ENCODE assay signal across 18 cellular contexts in the genomic region with DNA sequence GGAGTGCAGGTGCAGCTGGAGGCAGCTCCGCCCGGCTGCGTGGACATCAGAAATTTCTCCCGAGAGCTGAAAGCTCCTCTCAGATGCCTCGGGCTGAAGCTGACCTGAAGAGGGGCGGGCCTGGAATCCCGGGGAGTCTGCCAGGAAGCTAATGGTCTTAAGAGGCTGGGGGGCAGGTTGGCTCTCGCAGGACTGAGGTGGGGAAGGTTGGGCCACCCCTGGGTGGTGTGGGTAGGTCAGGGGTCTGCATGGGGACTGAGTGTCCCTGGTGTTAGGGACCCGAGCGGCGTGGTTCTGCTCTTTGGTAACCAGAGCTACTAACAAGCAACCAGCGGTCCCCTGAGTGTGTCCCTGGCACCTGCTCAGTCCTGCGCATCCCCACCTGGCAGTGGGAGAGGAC.
"Had no signal": no experiment of that assay in that cellular context is flagged by ENCODE, and none has a peak within 500 bp of the region (broad histone marks: within the 10 kb centered on the region; RNA-seq: fewer than 3 reads in every experiment).

No MANE protein-coding gene starts in this region.

- H3K4me2 ChIP-seq: hepatocyte, neural progenitor cell had no signal

- FAIRE-seq: colon, endothelial cell of umbilical vein had no signal

- H3K9me3 ChIP-seq: ovary, right atrium auricular region, sigmoid colon had no signal

- H3K9ac ChIP-seq: neural progenitor cell had no signal

- H3K36me3 ChIP-seq: neural progenitor cell, ovary had no signal

- H3K27ac ChIP-seq: hepatocyte, neural progenitor cell, ovary, right atrium auricular region, sigmoid colon, skin epidermis had no signal

- ATAC-seq: left lobe of liver, natural killer cell had no signal

- H2AFZ ChIP-seq: hepatocyte, neural progenitor cell had no signal

- H3K27me3 ChIP-seq: hepatocyte, ovary, right atrium auricular region, sigmoid colon had no signal

- DNase-seq: effector CD4-positive, alpha-beta T cell; endodermal cell; foreskin melanocyte; head of caudate nucleus; natural killer cell; nucleus accumbens; ovary; sigmoid colon; stimulated activated CD4-positive, alpha-beta T cell treated with anti-CD3 and anti-CD28 coated beads, Interleukin-12 subunit alpha, Interleukin-12 subunit beta, amount 100 ng/mL, for 4 hours; stimulated activated naive CD4-positive, alpha-beta T cell treated with Interleukin-2 at 50 U/mL for 16 hours; trophoblast cell had no signal

- H3K4me3 ChIP-seq: hepatocyte, neural progenitor cell, ovary, right atrium auricular region, sigmoid colon, skin epidermis had no signal
